13 cellular contexts compared by ENCODE assay signal in genomic region chr22:44099696-44100095, GRCh38.
A peak's percentile ranks its signal among the peaks of the same experiment; 100 is the strongest.
DNase-seq lines count a peak whose midpoint lies in the region; ATAC-seq and TF ChIP-seq lines count a peak whose summit lies in the region.
"Had no signal": no experiment of that assay in that cellular context is flagged by ENCODE, and none has a peak within 500 bp of the region (broad histone marks: within the 10 kb centered on the region; RNA-seq: fewer than 3 reads in every experiment).

No MANE protein-coding gene starts in this region.

- H2BK12ac ChIP-seq in neuronal stem cell (ENCODE audit: low read length) = no peak overlapping the region

- no peak overlapping the region for H3K4me2 ChIP-seq in neuronal stem cell (ENCODE audit: insufficient read depth, low read length, poor library complexity, severe bottlenecking)
- no peak overlapping the region for H3K4me2 ChIP-seq in GM23248 (ENCODE audit: unreplicated experiment)
- H3K4me2 ChIP-seq: BLaER1 treated with 17β-estradiol and CSF1 and Interleukin-3, amounts not matched to agents 10 nM and 100 nM; GM23338 had no signal

- H3K9ac ChIP-seq in neuronal stem cell (ENCODE audit: low read depth, low read length, poor library complexity) (no peak overlapping the region), GM23248 (no peak overlapping the region)
- H3K9ac ChIP-seq: BLaER1 treated with 17β-estradiol and CSF1 and Interleukin-3, amounts not matched to agents 10 nM and 100 nM had no signal

- H4K8ac ChIP-seq in neuronal stem cell (ENCODE audit: low read depth, low read length) = no peak overlapping the region

- H3K36me3 Mint-ChIP-seq in chondrocyte (ENCODE audit: low read depth) = peaks cover 14% of the 10 kb centered on the region

- H3K9me2 ChIP-seq in GM23248 (ENCODE audit: insufficient read depth) = no peaks in the 10 kb centered on the region

- no peak for TF ChIP-seq CTCF in right atrium auricular region (IDR thresholded peaks at IDR 0.05)
- TF ChIP-seq CTCF in chondrocyte (IDR thresholded peaks at IDR 0.05) = no peak

- no peak overlapping the region for H2BK120ac ChIP-seq in neuronal stem cell (ENCODE audit: low read depth, low read length)

- H2BK15ac ChIP-seq in neuronal stem cell (ENCODE audit: low read length) = no peak overlapping the region

- no peaks in the 10 kb centered on the region for H3F3A ChIP-seq in GM23248 (ENCODE audit: insufficient read depth)

- no peak overlapping the region for H3K18ac ChIP-seq in neuronal stem cell (ENCODE audit: low read length)

- H3K4me1 Mint-ChIP-seq in chondrocyte (ENCODE audit: low read depth) = no peaks in the 10 kb centered on the region
- H3K4me1 Mint-ChIP-seq: CD4-positive, CD25-positive, alpha-beta regulatory T cell had no signal

- H3K4ac ChIP-seq in neuronal stem cell (ENCODE audit: low read length) = no peak overlapping the region

- no peaks in the 10 kb centered on the region for H3K27me3 Mint-ChIP-seq in chondrocyte (ENCODE audit: low read depth)
- H3K27me3 Mint-ChIP-seq: CD4-positive, CD25-positive, alpha-beta regulatory T cell had no signal

- no peaks in the 10 kb centered on the region for H3K9me3 Mint-ChIP-seq in chondrocyte (ENCODE audit: low read depth)
- H3K9me3 Mint-ChIP-seq: CD4-positive, CD25-positive, alpha-beta regulatory T cell had no signal

- no peaks in the 10 kb centered on the region for H3K27me3 ChIP-seq in right atrium auricular region
- peaks cover 0 to 4% (median 0%) of the 10 kb centered on the region in 3 experiments for H3K27me3 ChIP-seq in neuronal stem cell (ENCODE audit: control insufficient read depth in 3 of 3, insufficient read depth in 3 of 3, low read depth in 1 of 3, low read length in 3 of 3)
- no peaks in the 10 kb centered on the region for H3K27me3 ChIP-seq in aorta (ENCODE audit: control insufficient read depth in 1 of 2, insufficient read depth in 2 of 2, low read length in 1 of 2)
- H3K27me3 ChIP-seq in GM23248 (replicated peaks; ENCODE audit: insufficient read depth) = no peaks in the 10 kb centered on the region
- H3K27me3 ChIP-seq: BLaER1 treated with 17β-estradiol and CSF1 and Interleukin-3, amounts not matched to agents 10 nM and 100 nM had no signal

- intact Hi-C loops in left cardiac atrium (cut with DNase I) (no loop called here), aorta (cut with DNase I) (no loop called here)

- H3K4me1 ChIP-seq in right atrium auricular region (no peaks in the 10 kb centered on the region), neuronal stem cell (ENCODE audit: control insufficient read depth in 2 of 2, insufficient read depth in 1 of 2, low read depth in 1 of 2, low read length in 2 of 2) (no peaks in the 10 kb centered on the region), aorta (ENCODE audit: control insufficient read depth in 1 of 2, insufficient read depth in 2 of 2, low read length in 2 of 2) (no peaks in the 10 kb centered on the region), GM23248 (ENCODE audit: insufficient read depth) (no peaks in the 10 kb centered on the region)
- H3K4me1 ChIP-seq: HAP-1 had no signal

- in situ Hi-C loops in GM23248 (cut with MboI) = no loop called here

- no peak overlapping the region for H3K14ac ChIP-seq in neuronal stem cell (ENCODE audit: low read length)

- ATAC-seq in left cardiac atrium = no peak
- no peak for ATAC-seq in aorta (ENCODE audit: low FRiP score)
- ATAC-seq: GM23338 had no signal

- H3K79me1 ChIP-seq in neuronal stem cell (ENCODE audit: low read depth, low read length) = peaks cover 2% of the 10 kb centered on the region

- H3K36me3 ChIP-seq in right atrium auricular region = peaks cover 52% of the 10 kb centered on the region
- no peaks in the 10 kb centered on the region for H3K36me3 ChIP-seq in neuronal stem cell (replicated peaks in 1 of 2; ENCODE audit: control insufficient read depth in 2 of 2, insufficient read depth in 2 of 2, low read length in 2 of 2)
- H3K36me3 ChIP-seq in aorta (ENCODE audit: control insufficient read depth in 1 of 2, insufficient read depth in 2 of 2, low read length in 1 of 2) = no peaks in the 10 kb centered on the region
- peaks cover 10% of the 10 kb centered on the region; the same call in 1 of the 2 replicates for H3K36me3 ChIP-seq in GM23248 (ENCODE audit: low read depth)

- no peak overlapping the region for H3K27ac ChIP-seq in right atrium auricular region
- H3K27ac ChIP-seq in neuronal stem cell (replicated peaks; ENCODE audit: low read length) = no peak overlapping the region
- H3K27ac ChIP-seq in aorta (ENCODE audit: low read depth in 1 of 2, low read length in 2 of 2) = no peak overlapping the region
- no peak overlapping the region for H3K27ac ChIP-seq in GM23248
- H3K27ac ChIP-seq: BLaER1 treated with 17β-estradiol and CSF1 and Interleukin-3, amounts not matched to agents 10 nM and 100 nM had no signal

- no CpG with 5 or more reads among the region's 13 CpGs for WGBS in neuronal stem cell (ENCODE audit: extremely low coverage in 2 of 2, insufficient read length in 2 of 2, insufficient replicate concordance in 1 of 2), 2 donors
- 91 to 96% methylated on average over 13 of the region's 13 CpGs for WGBS in aorta, 2 donors
- 96% methylated on average over 12 to 13 of the region's 13 CpGs for WGBS in GM23248 (ENCODE audit: low coverage in 1 of 2, low lambda C conversion rate in 2 of 2, missing lambda C conversion rate in 2 of 2), 2 experiments

- no peak overlapping the region for H4K91ac ChIP-seq in neuronal stem cell (ENCODE audit: low read depth, low read length, poor library complexity)

- no peaks in the 10 kb centered on the region for H3K79me2 ChIP-seq in GM23248 (ENCODE audit: insufficient read depth)

- H2BK5ac ChIP-seq in neuronal stem cell (ENCODE audit: low read length) = no peak overlapping the region

- peak overlapping the region; percentile 21 for H3K23ac ChIP-seq in neuronal stem cell (ENCODE audit: low read depth, low read length, poor library complexity)

- H3K4me3 ChIP-seq in right atrium auricular region (no peak overlapping the region), neuronal stem cell (ENCODE audit: low read length in 2 of 2) (no peak overlapping the region), aorta (ENCODE audit: low read length in 2 of 2) (no peak overlapping the region), GM23248 (no peak overlapping the region)
- H3K4me3 ChIP-seq: BLaER1 treated with 17β-estradiol and CSF1 and Interleukin-3, amounts not matched to agents 10 nM and 100 nM; GM23338; HAP-1 had no signal

- H3K27ac Mint-ChIP-seq in chondrocyte (ENCODE audit: unreplicated experiment) = no peak overlapping the region
- H3K27ac Mint-ChIP-seq: GM23338 had no signal

- H2AFZ ChIP-seq in neuronal stem cell (ENCODE audit: low read length) (no peak overlapping the region), GM23248 (no peak overlapping the region)
- H2AFZ ChIP-seq: GM23338 had no signal

- H4K20me1 ChIP-seq in GM23248 (ENCODE audit: insufficient read depth) = no peaks in the 10 kb centered on the region
- H4K20me1 ChIP-seq: BLaER1 treated with 17β-estradiol and CSF1 and Interleukin-3, amounts not matched to agents 10 nM and 100 nM had no signal

- H3K9me3 ChIP-seq in right atrium auricular region (no peaks in the 10 kb centered on the region), neuronal stem cell (replicated peaks in 1 of 2; ENCODE audit: control insufficient read depth in 2 of 2, insufficient read depth in 1 of 2, low read depth in 1 of 2, low read length in 2 of 2) (no peaks in the 10 kb centered on the region), aorta (ENCODE audit: control insufficient read depth, low read length) (no peaks in the 10 kb centered on the region), GM23248 (ENCODE audit: low read depth) (no peaks in the 10 kb centered on the region)
- H3K9me3 ChIP-seq: HAP-1 had no signal

- H2AK5ac ChIP-seq in neuronal stem cell (ENCODE audit: low read depth, low read length) = peak overlapping the region; percentile 64

- no peak overlapping the region for H3K4me3 Mint-ChIP-seq in chondrocyte (ENCODE audit: unreplicated experiment)
- H3K4me3 Mint-ChIP-seq: CD4-positive, CD25-positive, alpha-beta regulatory T cell; GM23338 had no signal

- DNase-seq in left cardiac atrium (peak; percentile 8), right atrium auricular region (ENCODE audit: low spot score) (no peak), chondrocyte (ENCODE audit: low spot score) (peak; percentile 29), neuronal stem cell (ENCODE audit: low spot score) (no peak), aorta (peak; percentile 21 to 51), NCI-H226 (no peak), NCI-H510A (lab: John Stamatoyannopoulos, UW) (no peak), GM23248 (no peak)
- DNase-seq: ACHN; CD4-positive, CD25-positive, alpha-beta regulatory T cell had no signal

Comparison
In these comparisons a context has a peak if more than half of its experiments do, and no peak if none do; other contexts are left out.
1. DNase-seq: peak in left cardiac atrium (single experiment), chondrocyte (single experiment) and aorta (2 of 2); none in right atrium auricular region (single experiment), neuronal stem cell (single experiment), NCI-H226 (single experiment), NCI-H510A (single experiment) and GM23248 (single experiment).